8 cellular contexts compared by ENCODE assay signal in the genomic region with DNA sequence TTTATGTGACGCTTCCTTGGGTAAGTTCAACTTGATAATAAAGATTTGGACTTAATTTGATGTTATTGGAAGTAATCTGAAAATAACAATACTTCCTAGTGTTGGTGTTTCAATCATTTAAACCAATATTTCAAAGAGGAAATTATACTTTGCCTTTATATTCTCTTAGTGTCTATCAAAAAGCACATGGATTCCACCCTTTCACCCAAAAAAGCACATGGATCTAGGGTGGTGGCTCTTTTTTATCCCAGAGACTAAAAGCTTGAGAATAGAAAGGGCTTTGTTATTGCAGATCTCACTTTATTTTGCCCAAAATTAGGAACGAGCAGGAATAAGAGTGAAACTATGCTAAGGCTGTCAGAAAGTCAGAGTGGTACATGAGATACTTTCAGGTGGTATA.
"Had no signal": no experiment of that assay in that cellular context is flagged by ENCODE, and none has a peak within 500 bp of the region (broad histone marks: within the 10 kb centered on the region; RNA-seq: fewer than 3 reads in every experiment).

No MANE protein-coding gene starts in this region.

- H3K4me3 ChIP-seq: GM12878 had no signal

- DNase-seq: GDM1, GF-D8 had no signal

- FAIRE-seq: G401.6, GM12878, GM12891, GM12892, GM18507, GM19239 had no signal

- ATAC-seq: GM12878 had no signal
